ENCODE assay signal across 9 cellular contexts in genomic region chr14:61471297-61471980, GRCh38.
DNase-seq lines count a peak whose midpoint lies in the region; ATAC-seq and TF ChIP-seq lines count a peak whose summit lies in the region.
"Had no signal": no experiment of that assay in that cellular context is flagged by ENCODE, and none has a peak within 500 bp of the region (broad histone marks: within the 10 kb centered on the region; RNA-seq: fewer than 3 reads in every experiment).

No MANE protein-coding gene starts in this region.

- H3K9me3 Mint-ChIP-seq in activated T-cell treated with anti-CD3 and anti-CD28 coated beads, Interleukin-2, amount 50 U/mL, for 24 hours = peaks cover 3% of the 10 kb centered on the region
- H3K9me3 Mint-ChIP-seq in type B pancreatic cell = no peaks in the 10 kb centered on the region

- no peaks in the 10 kb centered on the region for H3K9me3 ChIP-seq in right lobe of liver
- H3K9me3 ChIP-seq: Caco-2 had no signal

- H3K4me1 Mint-ChIP-seq in activated T-cell treated with anti-CD3 and anti-CD28 coated beads, Interleukin-2, amount 50 U/mL, for 24 hours (ENCODE audit: low read depth) = peaks cover 91% of the 10 kb centered on the region
- peaks cover 47% of the 10 kb centered on the region for H3K4me1 Mint-ChIP-seq in type B pancreatic cell (ENCODE audit: unreplicated experiment)

- no peak for ATAC-seq in right lobe of liver

- H3K4me3 ChIP-seq in astrocyte of the spinal cord (ENCODE audit: low read depth, low read length) (peak overlapping the region; percentile 40), right lobe of liver (peak overlapping the region in 1 of 3 donors; percentile 1)

- H3K36me3 Mint-ChIP-seq in activated T-cell treated with anti-CD3 and anti-CD28 coated beads, Interleukin-2, amount 50 U/mL, for 24 hours (ENCODE audit: low read depth) = peaks cover 70% of the 10 kb centered on the region
- no peaks in the 10 kb centered on the region for H3K36me3 Mint-ChIP-seq in type B pancreatic cell

- WGBS in right lobe of liver (ENCODE audit: insufficient coverage, low coverage, low lambda C conversion rate, missing lambda C conversion rate) = 54% methylated on average over 7 of the region's 7 CpGs

- TF ChIP-seq CTCF in astrocyte of the spinal cord (IDR thresholded peaks at IDR 0.05; ENCODE audit: low read depth, low read length) (no peak), right lobe of liver (IDR thresholded peaks at IDR 0.05) (no peak), type B pancreatic cell (conservative IDR thresholded peaks at IDR 0.05) (no peak)

- H3K27me3 ChIP-seq in right lobe of liver = no peaks in the 10 kb centered on the region

- peak overlapping the region; percentile 77 for H3K4me3 Mint-ChIP-seq in activated T-cell treated with anti-CD3 and anti-CD28 coated beads, Interleukin-2, amount 50 U/mL, for 24 hours
- peak overlapping the region; percentile 72 for H3K4me3 Mint-ChIP-seq in type B pancreatic cell

- no peaks in the 10 kb centered on the region for H3K27me3 Mint-ChIP-seq in activated T-cell treated with anti-CD3 and anti-CD28 coated beads, Interleukin-2, amount 50 U/mL, for 24 hours
- H3K27me3 Mint-ChIP-seq in type B pancreatic cell = no peaks in the 10 kb centered on the region

- no peak for TF ChIP-seq POLR2A in right lobe of liver (IDR thresholded peaks at IDR 0.05)

- peaks cover 0 to 11% (median 2%) of the 10 kb centered on the region in 4 donors for H3K4me1 ChIP-seq in right lobe of liver
- H3K4me1 ChIP-seq: Caco-2 had no signal

- H3K27ac ChIP-seq in right lobe of liver = peak overlapping the region in 2 of 3 donors; percentile 24 to 65

- intact Hi-C loops in right lobe of liver (cut with DNase I) = loop anchor here in 1 of 2 donors (10.0 kb wide), 1 partner anchor 83 kb away; no protein-coding TSS in a partner anchor

- peak overlapping the region; percentile 97 for H3K27ac Mint-ChIP-seq in activated T-cell treated with anti-CD3 and anti-CD28 coated beads, Interleukin-2, amount 50 U/mL, for 24 hours
- peak overlapping the region; percentile 63 for H3K27ac Mint-ChIP-seq in type B pancreatic cell

- DNase-seq in activated T-cell treated with anti-CD3 and anti-CD28 coated beads, Interleukin-2, amount 50 U/mL, for 24 hours = no peak
- no peak for DNase-seq in activated T-cell treated with anti-CD3 and anti-CD28 coated beads for 4 hours
- no peak for DNase-seq in astrocyte of the spinal cord (ENCODE audit: low read depth, low spot score)
- peak in 1 of 3 donors; percentile 21 for DNase-seq in right lobe of liver
- no peak for DNase-seq in type B pancreatic cell (ENCODE audit: extremely low spot score, unreplicated experiment)
- DNase-seq in MV-4-11 (lab: John Stamatoyannopoulos, UW) = no peak
- no peak for DNase-seq in HuH-7.5 (ENCODE audit: low spot score)
- no peak for DNase-seq in HUDEP-2 (lab: John Stamatoyannopoulos, UW; ENCODE audit: unreplicated experiment in 76 of 76)
- DNase-seq: Caco-2 had no signal

- H3K36me3 ChIP-seq in right lobe of liver = no peaks in the 10 kb centered on the region

- in situ Hi-C loops in astrocyte of the spinal cord (cut with HindIII; ENCODE audit: low sequenced_read_pairs) = no loop called here
